In the genomic region with DNA sequence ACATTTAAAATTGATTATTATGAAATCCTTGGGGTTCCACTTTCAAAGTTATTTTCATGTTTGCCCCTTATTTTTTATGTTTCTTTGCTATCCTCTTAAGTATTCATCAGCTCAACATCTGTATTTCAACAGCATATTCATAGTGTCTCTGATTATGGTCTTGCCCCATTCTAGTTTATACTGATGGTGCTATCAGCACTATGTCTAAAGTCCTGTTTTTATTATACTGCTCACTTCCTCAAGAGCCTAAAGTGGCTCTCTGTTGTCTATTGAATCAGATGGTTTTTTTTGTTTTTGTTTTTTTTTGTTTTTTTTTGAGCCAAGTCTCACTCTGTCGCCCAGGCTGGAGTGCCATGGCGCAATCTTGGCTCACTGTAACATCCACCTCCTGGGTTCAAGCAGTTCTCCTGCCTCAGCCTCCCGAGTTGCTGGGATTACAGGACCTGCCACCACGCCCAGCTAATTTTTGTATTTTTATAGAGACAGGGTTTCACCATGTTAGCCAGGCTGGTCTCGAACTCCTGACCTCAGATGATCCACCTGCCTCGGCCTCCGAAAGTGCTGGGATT, we compare ENCODE assay signal across 7 cellular contexts. TPM values are rescaled to one million over a fixed set of nuclear protein-coding genes. Genes with fewer than 3 reads are reported as not detected.
A peak's percentile ranks its signal among the peaks of the same experiment; 100 is the strongest.
DNase-seq lines count a peak whose midpoint lies in the region; ATAC-seq, FAIRE-seq and TF ChIP-seq lines count a peak whose summit lies in the region.
"Not testable (repeated sequence)": the region's sequence is repeated elsewhere in the genome, so short reads cannot be mapped to it uniquely, and the experiment has no call there.

No MANE protein-coding gene starts in this region.

- H3K36me3 ChIP-seq in CD4-positive, CD25-positive, alpha-beta regulatory T cell (ENCODE audit: control insufficient read depth, insufficient read depth, low read length); small intestine (ENCODE audit: control insufficient read depth in 2 of 2, insufficient read depth in 2 of 2, low read length in 2 of 2); thyroid gland: not testable (repeated sequence)

- TF ChIP-seq CTCF in NB4 (IDR thresholded peaks at IDR 0.05; ENCODE audit: low read depth, low read length); thyroid gland (IDR thresholded peaks at IDR 0.05): not testable (repeated sequence)

- H3K4me3 Mint-ChIP-seq in CD4-positive, CD25-positive, alpha-beta regulatory T cell; activated naive CD8-positive, alpha-beta T cell; immature natural killer cell: not testable (repeated sequence)

- not testable (repeated sequence) for H3K9me3 Mint-ChIP-seq in CD4-positive, CD25-positive, alpha-beta regulatory T cell; activated naive CD8-positive, alpha-beta T cell (ENCODE audit: low read depth); immature natural killer cell

- peak overlapping the region in 2 of 3 donors; percentile 35 to 41 for H3K27ac Mint-ChIP-seq in CD4-positive, CD25-positive, alpha-beta regulatory T cell
- H3K27ac Mint-ChIP-seq in activated naive CD8-positive, alpha-beta T cell, result peak overlapping the region; percentile 10
- peak overlapping the region in 5 of 6 donors; percentile 3 to 61 (median 20) for H3K27ac Mint-ChIP-seq in immature natural killer cell

- not testable (repeated sequence) for H3K36me3 Mint-ChIP-seq in CD4-positive, CD25-positive, alpha-beta regulatory T cell; activated naive CD8-positive, alpha-beta T cell; immature natural killer cell

- not testable (repeated sequence) for H3K27me3 Mint-ChIP-seq in CD4-positive, CD25-positive, alpha-beta regulatory T cell; activated naive CD8-positive, alpha-beta T cell; immature natural killer cell (ENCODE audit: low read depth in 3 of 3)

- not testable (repeated sequence) for FAIRE-seq in small intestine (lab: Jason Lieb, UNC)

- not testable (repeated sequence) for TF ChIP-seq POLR2A in NB4 (IDR thresholded peaks at IDR 0.05; ENCODE audit: extremely low read depth, insufficient read length)
- peak in 1 of 2 donors; percentile 8 for TF ChIP-seq POLR2A in thyroid gland (IDR thresholded peaks at IDR 0.05)

- not testable (repeated sequence) for H3K27ac ChIP-seq in CD4-positive, CD25-positive, alpha-beta regulatory T cell (ENCODE audit: insufficient read depth, low read length, poor library complexity, severe bottlenecking); small intestine (ENCODE audit: low read depth in 1 of 2, low read length in 1 of 2)
- peak overlapping the region; percentile 85 to 94 (median 88) for H3K27ac ChIP-seq in thyroid gland

- H3K4me1 Mint-ChIP-seq in CD4-positive, CD25-positive, alpha-beta regulatory T cell, result peaks cover 20 to 47% (median 25%) of the 10 kb centered on the region in 4 donors
- H3K4me1 Mint-ChIP-seq in activated naive CD8-positive, alpha-beta T cell (ENCODE audit: low read depth), result peaks cover 27% of the 10 kb centered on the region
- H3K4me1 Mint-ChIP-seq in immature natural killer cell, result peaks cover 8 to 27% of the 10 kb centered on the region in 2 donors

- not testable (repeated sequence) for H3K4me1 ChIP-seq in CD4-positive, CD25-positive, alpha-beta regulatory T cell (ENCODE audit: control insufficient read depth, insufficient read depth, low read length, poor library complexity, severe bottlenecking); small intestine (ENCODE audit: control insufficient read depth in 2 of 2, insufficient read depth in 1 of 2, low read depth in 1 of 2, low read length in 1 of 2)
- peaks cover 70 to 79% of the 10 kb centered on the region in 2 donors for H3K4me1 ChIP-seq in thyroid gland

- not testable (repeated sequence) for H3K4me3 ChIP-seq in CD4-positive, CD25-positive, alpha-beta regulatory T cell (ENCODE audit: low read depth, low read length); NB4 (ENCODE audit: low read depth, low read length); small intestine (ENCODE audit: low read depth in 1 of 2, low read length in 2 of 2); thyroid gland (replicated peaks in 1 of 3)

- 29 to 53% (median 45%) methylated on average over 7 of the region's 7 CpGs for WGBS in small intestine, 3 donors
- WGBS in thyroid gland, 2 donors, result 72 to 73% methylated on average over 7 of the region's 7 CpGs

- not testable (repeated sequence) for H3K27me3 ChIP-seq in CD4-positive, CD25-positive, alpha-beta regulatory T cell (ENCODE audit: control insufficient read depth, insufficient read depth, low read length); small intestine (ENCODE audit: control insufficient read depth in 2 of 2, insufficient read depth in 2 of 2, low read length in 2 of 2); thyroid gland

- intact Hi-C loops in thyroid gland (cut with DNase I), result not testable (repeated sequence)

- not testable (repeated sequence) for ATAC-seq in CD4-positive, CD25-positive, alpha-beta regulatory T cell (ENCODE audit: low read depth in 2 of 2)

- H3K9me3 ChIP-seq in CD4-positive, CD25-positive, alpha-beta regulatory T cell (ENCODE audit: control insufficient read depth in 2 of 2, low read length in 2 of 2); small intestine (ENCODE audit: control insufficient read depth, low read depth); thyroid gland: not testable (repeated sequence)

- not testable (repeated sequence) for DNase-seq in CD4-positive, CD25-positive, alpha-beta regulatory T cell; immature natural killer cell
- DNase-seq in NB4 (ENCODE audit: low read depth) (peak; percentile 4), SIG-M5 treated with dmso at 0.1 percent for 504 hours (lab: John Stamatoyannopoulos, UW; ENCODE audit: unreplicated experiment) (peak; percentile 29), small intestine (peak; percentile 65), thyroid gland (peak; percentile 57)

RNA-seq across cellular contexts. Expression of gene STX12, which starts 6.1 kb away (rescaled TPM):
- total RNA-seq in CD4-positive, CD25-positive, alpha-beta regulatory T cell, result 26.8 TPM
- polyA plus RNA-seq in CD4-positive, CD25-positive, alpha-beta regulatory T cell, result 10 to 100 TPM; 10.2 to 13.8 (median 12.3) TPM
- polyA plus RNA-seq in immature natural killer cell (10 to 100 TPM in 2 of 3 donors, 1 to 10 TPM in 1; 7.9 to 12.9 (median 12.4) TPM), small intestine (10 to 100 TPM; 34.8 to 63.3 (median 53.8) TPM)
- total RNA-seq in thyroid gland, result 100 to 1,000 TPM; 169 to 265 (median 221) TPM

RNA-seq across cellular contexts. Expression of gene PPP1R8, which starts 51.5 kb away (rescaled TPM):
- total RNA-seq in CD4-positive, CD25-positive, alpha-beta regulatory T cell, result 23.3 TPM
- 10 to 100 TPM; 40.9 to 45.5 (median 42.3) TPM for polyA plus RNA-seq in CD4-positive, CD25-positive, alpha-beta regulatory T cell
- polyA plus RNA-seq in immature natural killer cell (10 to 100 TPM; 37.7 to 51.1 (median 45.1) TPM), small intestine (10 to 100 TPM; 26.6 to 30.0 (median 29.9) TPM)
- total RNA-seq in thyroid gland, result 10 to 100 TPM; 29.2 to 34.8 (median 33.1) TPM

RNA-seq across cellular contexts. Expression of gene FAM76A, which starts 53.4 kb away (rescaled TPM):
- total RNA-seq in CD4-positive, CD25-positive, alpha-beta regulatory T cell, result 18.7 TPM
- polyA plus RNA-seq in CD4-positive, CD25-positive, alpha-beta regulatory T cell, result 10 to 100 TPM in 2 of 4 donors, 1 to 10 TPM in 2; 6.9 to 15.5 (median 9.3) TPM
- 1 to 10 TPM; 2.2 to 8.1 (median 7.5) TPM for polyA plus RNA-seq in immature natural killer cell
- polyA plus RNA-seq in small intestine, result 1 to 10 TPM; 3.5 to 4.3 (median 4.0) TPM
- total RNA-seq in thyroid gland, result 10 to 100 TPM; 23.7 to 32.6 (median 30.7) TPM
